18 cellular contexts compared by ENCODE assay signal in genomic region chr2:218642121-218642656, GRCh38.
"Had no signal": no experiment of that assay in that cellular context is flagged by ENCODE, and none has a peak within 500 bp of the region (broad histone marks: within the 10 kb centered on the region; RNA-seq: fewer than 3 reads in every experiment).

No MANE protein-coding gene starts in this region.

- H3K4me3 ChIP-seq: coronary artery, gastrocnemius medialis, heart right ventricle, mucosa of descending colon, right atrium auricular region, testis, transverse colon had no signal

- H3K27ac ChIP-seq: coronary artery, gastrocnemius medialis, heart right ventricle, right atrium auricular region, testis, transverse colon had no signal

- DNase-seq: effector CD4-positive, alpha-beta T cell; endodermal cell; gastrocnemius medialis; heart right ventricle; hypothalamus; mammary epithelial cell; mucosa of descending colon; naive thymus-derived CD8-positive, alpha-beta T cell; small intestine; stimulated activated CD4-positive, alpha-beta T cell treated with anti-CD3 and anti-CD28 coated beads, Interleukin-4, amount 100 ng/mL, for 1 hour; stimulated activated CD8-positive, alpha-beta memory T cell treated with anti-CD3 and anti-CD28 coated beads, Interleukin-4, amount 100 ng/mL, for 48 hours; testis; transverse colon had no signal

- H3K9me3 ChIP-seq: gastrocnemius medialis, heart right ventricle, mucosa of descending colon, right atrium auricular region, testis, transverse colon had no signal

- ATAC-seq: esophagus mucosa; gastrocnemius medialis; left lobe of liver; naive thymus-derived CD8-positive, alpha-beta T cell had no signal

- FAIRE-seq: islet of Langerhans, small intestine had no signal

- H3K4me1 ChIP-seq: gastrocnemius medialis, heart right ventricle, right atrium auricular region, testis, transverse colon had no signal

- H3K27me3 ChIP-seq: gastrocnemius medialis, heart right ventricle, right atrium auricular region, testis, transverse colon had no signal
